ENCODE assay signal across 1 cellular context in genomic region chr14:64504897-64505771, GRCh38.
A peak's percentile ranks its signal among the peaks of the same experiment; 100 is the strongest.
TF ChIP-seq lines count a peak whose summit lies in the region.

No MANE protein-coding gene starts in this region.

TF ChIP-seq in HepG2, 621 proteins besides CTCF, POLR2A, EP300 and RAD21 (continued from another document and continues in another):
- no peak for TF ChIP-seq HOMEZ (CRISPR knock-in tag; IDR thresholded peaks at IDR 0.05; ENCODE audit: low read depth)
- TF ChIP-seq MIER3 (CRISPR knock-in tag; IDR thresholded peaks at IDR 0.05; ENCODE audit: borderline replicate concordance): no peak
- no peak for TF ChIP-seq ZNF550 (CRISPR knock-in tag; IDR thresholded peaks at IDR 0.05; ENCODE audit: borderline replicate concordance)
- no peak for TF ChIP-seq NCOA1 (CRISPR knock-in tag; IDR thresholded peaks at IDR 0.05)
- no peak for TF ChIP-seq ARNT2 (CRISPR knock-in tag; IDR thresholded peaks at IDR 0.05; ENCODE audit: low read depth)
- TF ChIP-seq RAD51 (IDR thresholded peaks at IDR 0.05; ENCODE audit: borderline replicate concordance): no peak
- no peak for TF ChIP-seq ZNF790 (CRISPR knock-in tag; IDR thresholded peaks at IDR 0.05; ENCODE audit: borderline replicate concordance)
- TF ChIP-seq ZBTB46 (CRISPR knock-in tag; IDR thresholded peaks at IDR 0.05; ENCODE audit: borderline replicate concordance): no peak
- peak; percentile 28; the same call in 1 of the 2 replicates for TF ChIP-seq PATZ1 (CRISPR knock-in tag; IDR thresholded peaks at IDR 0.05)
- no peak for TF ChIP-seq AGO1 (IDR thresholded peaks at IDR 0.05; ENCODE audit: low read depth, low read length, poor library complexity, severe bottlenecking)
- TF ChIP-seq ZNF225 (CRISPR knock-in tag; IDR thresholded peaks at IDR 0.05): no peak
- no peak for TF ChIP-seq DNMT1 (CRISPR knock-in tag; IDR thresholded peaks at IDR 0.05)
- no peak for TF ChIP-seq ZNF577 (CRISPR knock-in tag; IDR thresholded peaks at IDR 0.05; ENCODE audit: borderline replicate concordance, low read depth)
- no peak for TF ChIP-seq ZNF101 (CRISPR knock-in tag; IDR thresholded peaks at IDR 0.05; ENCODE audit: borderline replicate concordance, low read depth)
- TF ChIP-seq ARNTL (CRISPR knock-in tag; IDR thresholded peaks at IDR 0.05): no peak
- no peak for TF ChIP-seq NFKBIZ (CRISPR knock-in tag; IDR thresholded peaks at IDR 0.05)
- TF ChIP-seq HMG20B (CRISPR knock-in tag; conservative IDR thresholded peaks at IDR 0.05): no peak
- no peak for TF ChIP-seq ZNF33A (CRISPR knock-in tag; IDR thresholded peaks at IDR 0.05; ENCODE audit: borderline replicate concordance)
- TF ChIP-seq ZNF883 (CRISPR knock-in tag; IDR thresholded peaks at IDR 0.05; ENCODE audit: not compliant biosample characterization): no peak
- TF ChIP-seq ZNF253 (CRISPR knock-in tag; IDR thresholded peaks at IDR 0.05; ENCODE audit: borderline replicate concordance): no peak
- no peak for TF ChIP-seq TRIM22 (IDR thresholded peaks at IDR 0.05)
- TF ChIP-seq ZNF766 (CRISPR knock-in tag; IDR thresholded peaks at IDR 0.05; ENCODE audit: borderline replicate concordance): no peak
- no peak for TF ChIP-seq TRIM24 (CRISPR knock-in tag; IDR thresholded peaks at IDR 0.05)
- no peak for TF ChIP-seq ZFP91 (CRISPR knock-in tag; IDR thresholded peaks at IDR 0.05; ENCODE audit: borderline replicate concordance)
- TF ChIP-seq CSRNP1 (CRISPR knock-in tag; IDR thresholded peaks at IDR 0.05): no peak
- TF ChIP-seq ZSCAN5A (CRISPR knock-in tag; IDR thresholded peaks at IDR 0.05; ENCODE audit: borderline replicate concordance): no peak
- TF ChIP-seq ZNF629 (CRISPR knock-in tag; conservative IDR thresholded peaks at IDR 0.05): no peak
- 0 out of 2 replicates have a peak, but pooled peaks have one; percentile 3 for TF ChIP-seq ZFAT (CRISPR knock-in tag; conservative IDR thresholded peaks at IDR 0.05)
- no peak for TF ChIP-seq ELF3 (CRISPR knock-in tag; IDR thresholded peaks at IDR 0.05)
- TF ChIP-seq PHF5A (CRISPR knock-in tag; IDR thresholded peaks at IDR 0.05; ENCODE audit: low read depth, unreplicated experiment): no peak
- TF ChIP-seq FOXK1 (CRISPR knock-in tag; IDR thresholded peaks at IDR 0.05; ENCODE audit: borderline replicate concordance, low read depth): no peak
- no peak for TF ChIP-seq ATF3 (CRISPR knock-in tag; IDR thresholded peaks at IDR 0.05)
- no peak for TF ChIP-seq PTBP1 (IDR thresholded peaks at IDR 0.05; ENCODE audit: low read depth, low read length, poor library complexity, severe bottlenecking)
- TF ChIP-seq PRDM15 (CRISPR knock-in tag; IDR thresholded peaks at IDR 0.05): no peak
- no peak for TF ChIP-seq ATM (IDR thresholded peaks at IDR 0.05; ENCODE audit: borderline replicate concordance)
- no peak for TF ChIP-seq NFRKB (IDR thresholded peaks at IDR 0.05)
- TF ChIP-seq TOPORS (CRISPR knock-in tag; IDR thresholded peaks at IDR 0.05): no peak
- no peak for TF ChIP-seq POLR2G (IDR thresholded peaks at IDR 0.05; ENCODE audit: low read depth, low read length)
- no peak for TF ChIP-seq KDM6A (CRISPR knock-in tag; IDR thresholded peaks at IDR 0.05; ENCODE audit: low read depth)
- peak; percentile 61; the same call in 1 of the 2 replicates for TF ChIP-seq RNF219 (CRISPR knock-in tag; IDR thresholded peaks at IDR 0.05)
- no peak for TF ChIP-seq ZNF792 (CRISPR knock-in tag; IDR thresholded peaks at IDR 0.05)
- TF ChIP-seq ZNF276 (CRISPR knock-in tag; IDR thresholded peaks at IDR 0.05; ENCODE audit: low read depth): no peak
- TF ChIP-seq ZSCAN31 (CRISPR knock-in tag; IDR thresholded peaks at IDR 0.05; ENCODE audit: low read depth): 0 out of 2 replicates have a peak, but pooled peaks have one; percentile 23
- no peak for TF ChIP-seq ZNF460 (CRISPR knock-in tag; IDR thresholded peaks at IDR 0.05; ENCODE audit: borderline replicate concordance)
